In genomic region chr19:41367848-41368301, GRCh38 we compare ENCODE assay signal across 9 cellular contexts. TPM values are rescaled to one million over a fixed set of nuclear protein-coding genes. Genes with fewer than 3 reads are reported as not detected.
A peak's percentile ranks its signal among the peaks of the same experiment; 100 is the strongest.
DNase-seq lines count a peak whose midpoint lies in the region; FAIRE-seq and TF ChIP-seq lines count a peak whose summit lies in the region.
"Had no signal": no experiment of that assay in that cellular context is flagged by ENCODE, and none has a peak within 500 bp of the region (broad histone marks: within the 10 kb centered on the region; RNA-seq: fewer than 3 reads in every experiment).

No MANE protein-coding gene starts in this region.

- in situ Hi-C loops in GM18951 (cut with MboI; ENCODE audit: low sequenced_read_pairs, unreplicated experiment) = no loop called here

- no peak overlapping the region for H3K27ac Mint-ChIP-seq in immature natural killer cell

- H3K27ac ChIP-seq in OCI-LY3 (ENCODE audit: low read length) (peak overlapping the region; percentile 87), skin epidermis (peak overlapping the region in 19 of 21 experiments; percentile 4 to 75 (median 53))
- H3K27ac ChIP-seq in effector memory CD4-positive, alpha-beta T cell (ENCODE audit: insufficient read depth, low read length, poor library complexity, severe bottlenecking) = no peak overlapping the region

- no peaks in the 10 kb centered on the region for H3K9me3 ChIP-seq in OCI-LY3 (ENCODE audit: insufficient read depth, low read length)
- H3K9me3 ChIP-seq in effector memory CD4-positive, alpha-beta T cell (ENCODE audit: control insufficient read depth, low read length) = no peaks in the 10 kb centered on the region

- peaks cover 5 to 7% (median 5%) of the 10 kb centered on the region in 3 donors for H3K27me3 Mint-ChIP-seq in immature natural killer cell (ENCODE audit: low read depth in 3 of 3)

- H3K4me1 ChIP-seq in OCI-LY3 (ENCODE audit: low read length) = peaks cover 44% of the 10 kb centered on the region
- H3K4me1 ChIP-seq in effector memory CD4-positive, alpha-beta T cell (ENCODE audit: control insufficient read depth, insufficient read depth, low read length, poor library complexity, severe bottlenecking) = peaks cover 16% of the 10 kb centered on the region

- H3K4me3 Mint-ChIP-seq in immature natural killer cell = no peak overlapping the region

- H3K27me3 ChIP-seq in OCI-LY3 (ENCODE audit: low read depth, low read length) = no peaks in the 10 kb centered on the region
- H3K27me3 ChIP-seq in effector memory CD4-positive, alpha-beta T cell (replicated peaks; ENCODE audit: control insufficient read depth, insufficient read depth, low read length, poor library complexity, severe bottlenecking) = no peaks in the 10 kb centered on the region

- no peaks in the 10 kb centered on the region for H3K9me3 Mint-ChIP-seq in immature natural killer cell

- no peaks in the 10 kb centered on the region for H4K20me1 ChIP-seq in OCI-LY3 (ENCODE audit: insufficient read depth, low read length)

- H3K36me3 Mint-ChIP-seq in immature natural killer cell = peaks cover 0 to 3% (median 0%) of the 10 kb centered on the region in 3 donors

- TF ChIP-seq CTCF in OCI-LY3 (IDR thresholded peaks at IDR 0.05; ENCODE audit: low read depth, low read length) = no peak

- H3K4me3 ChIP-seq in OCI-LY3 (ENCODE audit: low read length) (peak overlapping the region; percentile 15), skin epidermis (no peak overlapping the region)
- no peak overlapping the region for H3K4me3 ChIP-seq in effector memory CD4-positive, alpha-beta T cell (ENCODE audit: insufficient read depth, low read depth, low read length, poor library complexity, severe bottlenecking)

- H2AFZ ChIP-seq in OCI-LY3 (ENCODE audit: low read depth, low read length) = no peak overlapping the region

- H3K36me3 ChIP-seq in OCI-LY3 (replicated peaks; ENCODE audit: low read depth, low read length) = peaks cover 3% of the 10 kb centered on the region
- no peaks in the 10 kb centered on the region for H3K36me3 ChIP-seq in effector memory CD4-positive, alpha-beta T cell (ENCODE audit: control insufficient read depth, insufficient read depth, low read length)

- peaks cover 18 to 24% of the 10 kb centered on the region in 2 donors for H3K4me1 Mint-ChIP-seq in immature natural killer cell

- peak overlapping the region; percentile 45; the same call in 1 of the 2 replicates for H3K9ac ChIP-seq in OCI-LY3 (ENCODE audit: low read length)

- DNase-seq in erythroblast (lab: John Stamatoyannopoulos, UW) (peak; percentile 69 to 77), immature natural killer cell (no peak), GM12892 (ENCODE audit: insufficient read length) (no peak), foreskin melanocyte (no peak)
- no peak for DNase-seq in effector memory CD4-positive, alpha-beta T cell
- DNase-seq: effector CD8-positive, alpha-beta T cell had no signal

- no peak for FAIRE-seq in GM12892 (lab: Jason Lieb, UNC)

- peak overlapping the region; percentile 55 for H3K4me2 ChIP-seq in OCI-LY3 (ENCODE audit: low read length)

- H3K79me2 ChIP-seq in OCI-LY3 (ENCODE audit: low read length) = peaks cover 42% of the 10 kb centered on the region

- TF ChIP-seq POLR2A in GM18951 (IDR thresholded peaks at IDR 0.05; ENCODE audit: extremely low read depth, insufficient read depth, insufficient read length) (peak; percentile 28), erythroblast (IDR thresholded peaks at IDR 0.05; ENCODE audit: low read length) (peak; percentile 36), GM12892 (IDR thresholded peaks at IDR 0.05; ENCODE audit: low read depth, low read length) (no peak)

RNA-seq across cellular contexts. Expression of gene B9D2, which starts 3.9 kb away (rescaled TPM):
- polyA plus RNA-seq in immature natural killer cell = 10 to 100 TPM in 2 of 3 donors, 1 to 10 TPM in 1; 8.9 to 14.8 (median 14.7) TPM
- 3.5 TPM for polyA plus RNA-seq in GM12892 (2012; ENCODE audit: missing spikeins)

RNA-seq across cellular contexts. Expression of gene TMEM91, which starts 8.5 kb away (rescaled TPM):
- polyA plus RNA-seq in immature natural killer cell = 1 to 10 TPM; 5.2 to 7.0 (median 6.1) TPM
- 5.3 TPM for polyA plus RNA-seq in GM12892 (2012; ENCODE audit: missing spikeins)

RNA-seq across cellular contexts. Expression of gene TGFB1, which starts 14.2 kb away (rescaled TPM):
- polyA plus RNA-seq in immature natural killer cell = 100 to 1,000 TPM in 1 of 3 donors, 10 to 100 TPM in 2; 51.4 to 196 (median 66.4) TPM
- 23.4 TPM for polyA plus RNA-seq in GM12892 (2012; ENCODE audit: missing spikeins)

RNA-seq across cellular contexts. Expression of gene EXOSC5, which starts 29.3 kb away (rescaled TPM):
- 10 to 100 TPM; 44.0 to 58.6 (median 50.3) TPM for polyA plus RNA-seq in immature natural killer cell
- polyA plus RNA-seq in GM12892 (2012; ENCODE audit: missing spikeins) = 59.4 TPM

RNA-seq across cellular contexts. Expression of gene BCKDHA, which starts 29.7 kb away (rescaled TPM):
- 10 to 100 TPM; 70.8 to 76.9 (median 75.5) TPM for polyA plus RNA-seq in immature natural killer cell
- 36.2 TPM for polyA plus RNA-seq in GM12892 (2012; ENCODE audit: missing spikeins)

Comparison
In these comparisons a context has a peak if more than half of its experiments do, and no peak if none do; other contexts are left out.
1. DNase-seq: peak in erythroblast (2 of 2); none in immature natural killer cell (0 of 3), GM12892 (single experiment), foreskin melanocyte (single experiment) and effector memory CD4-positive, alpha-beta T cell (0 of 3).